Comparison of ENCODE assay signal across 34 cellular contexts in the genomic region with DNA sequence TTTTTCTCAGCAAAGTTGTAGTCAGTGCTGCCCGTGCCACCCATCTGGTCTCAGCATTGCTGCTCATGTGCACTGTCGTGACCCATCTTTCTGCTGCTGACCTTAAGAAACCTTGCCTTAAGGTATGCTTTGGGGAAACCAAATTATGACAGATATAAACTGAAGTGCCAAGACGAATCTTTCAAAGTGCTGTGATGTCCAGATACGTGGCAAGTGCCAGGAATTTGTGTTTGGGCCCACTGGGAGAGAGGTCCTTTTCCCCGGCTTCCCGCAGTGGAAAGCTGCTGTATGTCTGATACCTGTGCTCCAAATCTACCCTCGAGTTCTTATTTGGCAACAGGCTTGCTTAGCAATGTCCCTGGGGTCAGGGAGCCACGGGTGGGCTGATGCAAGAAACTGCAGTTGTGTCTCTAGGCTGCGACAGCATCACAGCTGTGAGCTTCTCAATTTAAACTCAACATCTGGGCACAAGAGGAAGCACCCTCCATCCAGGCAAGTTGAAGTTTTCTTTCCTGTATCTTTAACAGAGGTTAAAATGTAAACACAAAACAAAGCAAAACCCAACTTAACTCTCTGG. TPM values are rescaled to one million over a fixed set of nuclear protein-coding genes. Genes with fewer than 3 reads are reported as not detected.
"Had no signal": no experiment of that assay in that cellular context is flagged by ENCODE, and none has a peak within 500 bp of the region (broad histone marks: within the 10 kb centered on the region; RNA-seq: fewer than 3 reads in every experiment).

No MANE protein-coding gene starts in this region.

- H3K36me3 ChIP-seq: ascending aorta, cardiac muscle cell, colonic mucosa, gastrocnemius medialis, left ventricle myocardium inferior, neutrophil, upper lobe of right lung had no signal

- H3K4me1 Mint-ChIP-seq: activated naive CD8-positive, alpha-beta T cell treated with anti-CD3 and anti-CD28 coated beads, Interleukin-2, amount 10 ng/mL, durations not matched to agents 7 days and 5 days; nephron; stimulated activated effector memory CD8-positive, alpha-beta T cell treated with anti-CD3 and anti-CD28 coated beads, Interleukin-12 subunit alpha, Interleukin-12 subunit beta, amount 100 ng/mL, for 72 hours had no signal

- H3K27me3 Mint-ChIP-seq: activated naive CD8-positive, alpha-beta T cell treated with anti-CD3 and anti-CD28 coated beads, Interleukin-2, amount 10 ng/mL, durations not matched to agents 7 days and 5 days; stimulated activated naive CD8-positive, alpha-beta T cell treated with anti-CD3 and anti-CD28 coated beads, Interleukin-15, Interleukin-2, amounts not matched to agents 100 ng/mL and 50 ng/mL, for 24 hours had no signal

- H3K27ac Mint-ChIP-seq: activated naive CD8-positive, alpha-beta T cell treated with anti-CD3 and anti-CD28 coated beads, Interleukin-2, amount 10 ng/mL, durations not matched to agents 7 days and 5 days; stimulated activated effector memory CD8-positive, alpha-beta T cell treated with anti-CD3 and anti-CD28 coated beads, Interleukin-12 subunit alpha, Interleukin-12 subunit beta, amount 100 ng/mL, for 72 hours; stimulated activated naive CD8-positive, alpha-beta T cell treated with anti-CD3 and anti-CD28 coated beads, Interleukin-15, Interleukin-2, amounts not matched to agents 100 ng/mL and 50 ng/mL, for 24 hours had no signal

- H3K4me3 ChIP-seq: ascending aorta, cardiac muscle cell, colonic mucosa, gastrocnemius medialis, left ventricle myocardium inferior, lung, mucosa of descending colon, skin epidermis, upper lobe of right lung had no signal

- H3K4me1 ChIP-seq: ascending aorta, gastrocnemius medialis, left ventricle myocardium inferior, upper lobe of right lung had no signal

- H3K4me3 Mint-ChIP-seq: activated naive CD8-positive, alpha-beta T cell treated with anti-CD3 and anti-CD28 coated beads, Interleukin-2, amount 10 ng/mL, durations not matched to agents 7 days and 5 days; nephron; stimulated activated effector memory CD8-positive, alpha-beta T cell treated with anti-CD3 and anti-CD28 coated beads, Interleukin-12 subunit alpha, Interleukin-12 subunit beta, amount 100 ng/mL, for 72 hours; stimulated activated naive CD8-positive, alpha-beta T cell treated with anti-CD3 and anti-CD28 coated beads, Interleukin-15, Interleukin-2, amounts not matched to agents 100 ng/mL and 50 ng/mL, for 24 hours had no signal

- H3K27ac ChIP-seq: ascending aorta, cardiac muscle cell, epithelial cell of prostate, gastrocnemius medialis, left ventricle myocardium inferior, neutrophil, skin epidermis, upper lobe of right lung had no signal

- DNase-seq: activated CD4-positive, alpha-beta T cell treated with anti-CD3 and anti-CD28 coated beads for 4 hours; activated CD4-positive, alpha-beta T cell treated with anti-CD3 and anti-CD28 coated beads, Interleukin-2, amount 50 U/mL, for 4 hours; activated CD8-positive, alpha-beta memory T cell treated with anti-CD3 and anti-CD28 coated beads for 24 hours; activated effector memory CD4-positive, alpha-beta T cell treated with Interleukin-2 at 50 U/mL for 16 hours; activated naive CD4-positive, alpha-beta T cell treated with Interleukin-2 at 50 U/mL for 16 hours; activated naive CD8-positive, alpha-beta T cell treated with anti-CD3 and anti-CD28 coated beads, Interleukin-2, amount 10 ng/mL, durations not matched to agents 7 days and 5 days; cerebellar nuclear complex; colonic mucosa; effector CD8-positive, alpha-beta T cell; gastrocnemius medialis; glutamatergic neuron; islet precursor cell; left ventricle myocardium inferior; mucosa of descending colon; stimulated activated CD4-positive, alpha-beta T cell treated with anti-CD3 and anti-CD28 coated beads, Interleukin-12 subunit alpha, Interleukin-12 subunit beta, amount 100 ng/mL, for 4 hours; stimulated activated CD4-positive, alpha-beta T cell treated with anti-CD3 and anti-CD28 coated beads, Interleukin-4, amount 100 ng/mL, for 24 hours; substantia nigra; T-helper 1 cell; upper lobe of right lung had no signal

- ATAC-seq: gastrocnemius medialis; mucosa of descending colon; sciatic nerve; stimulated activated effector memory CD8-positive, alpha-beta T cell treated with anti-CD3 and anti-CD28 coated beads, Interleukin-12 subunit alpha, Interleukin-12 subunit beta, amount 100 ng/mL, for 72 hours; upper lobe of right lung had no signal

- H3K36me3 Mint-ChIP-seq: activated naive CD8-positive, alpha-beta T cell treated with anti-CD3 and anti-CD28 coated beads, Interleukin-2, amount 10 ng/mL, durations not matched to agents 7 days and 5 days; brain; stimulated activated effector memory CD8-positive, alpha-beta T cell treated with anti-CD3 and anti-CD28 coated beads, Interleukin-12 subunit alpha, Interleukin-12 subunit beta, amount 100 ng/mL, for 72 hours had no signal

- H3K27me3 ChIP-seq: ascending aorta, colonic mucosa, gastrocnemius medialis, neutrophil, upper lobe of right lung had no signal

- H3K9me3 Mint-ChIP-seq: nephron; stimulated activated naive CD8-positive, alpha-beta T cell treated with anti-CD3 and anti-CD28 coated beads, Interleukin-15, Interleukin-2, amounts not matched to agents 100 ng/mL and 50 ng/mL, for 24 hours had no signal

RNA-seq across cellular contexts. Expression of a gene that starts 30.3 kb away (rescaled TPM):
- total RNA-seq: activated naive CD8-positive, alpha-beta T cell treated with anti-CD3 and anti-CD28 coated beads, Interleukin-2, amount 10 ng/mL, durations not matched to agents 7 days and 5 days; ascending aorta; dermis microvascular lymphatic vessel endothelial cell; left ventricle myocardium inferior; mesenteric fat pad; myocyte; posterior vena cava had no signal
